24 cellular contexts compared by ENCODE assay signal in genomic region chr21:31647650-31648049, GRCh38. TPM values are rescaled to one million over a fixed set of nuclear protein-coding genes. Genes with fewer than 3 reads are reported as not detected.
DNase-seq lines count a peak whose midpoint lies in the region; ATAC-seq and TF ChIP-seq lines count a peak whose summit lies in the region.
"Had no signal": no experiment of that assay in that cellular context is flagged by ENCODE, and none has a peak within 500 bp of the region (broad histone marks: within the 10 kb centered on the region; RNA-seq: fewer than 3 reads in every experiment).

No MANE protein-coding gene starts in this region.

- H3K9me2 ChIP-seq in hepatocyte (replicated peaks; ENCODE audit: insufficient read depth): no peaks in the 10 kb centered on the region

- no peaks in the 10 kb centered on the region for H3K27me3 Mint-ChIP-seq in activated B cell treated with CpG ODN at 0.5 μM for 24 hours

- no peak overlapping the region for H3K4me3 ChIP-seq in hepatocyte
- H3K4me3 ChIP-seq in mucosa of descending colon: no peak overlapping the region
- H3K4me3 ChIP-seq: ascending aorta, SJCRH30, stomach had no signal

- peak overlapping the region; percentile 64 for H3K4me3 Mint-ChIP-seq in activated B cell treated with CpG ODN at 0.5 μM for 24 hours
- H3K4me3 Mint-ChIP-seq: CD8-positive, alpha-beta T cell had no signal

- in situ Hi-C loops in GM13976 (cut with MboI; ENCODE audit: low sequenced_read_pairs, unreplicated experiment): no loop called here

- no peaks in the 10 kb centered on the region for H3K36me3 ChIP-seq in hepatocyte (replicated peaks; ENCODE audit: insufficient read depth, low read depth)
- no peaks in the 10 kb centered on the region for H3K36me3 ChIP-seq in mucosa of descending colon (ENCODE audit: low read depth)
- H3K36me3 ChIP-seq: ascending aorta, SJCRH30, stomach had no signal

- H3K9me3 Mint-ChIP-seq in activated B cell treated with CpG ODN at 0.5 μM for 24 hours: peaks cover 6% of the 10 kb centered on the region

- POLR2A ChIA-PET in activated B cell treated with CpG ODN at 0.5 μM for 24 hours (lab: Charles Lee): no interaction called here

- H3K79me2 ChIP-seq in hepatocyte: no peaks in the 10 kb centered on the region

- DNase-seq in GM13976 (ENCODE audit: low spot score): peak; percentile 58
- peak; percentile 58 for DNase-seq in GM20000 (ENCODE audit: low spot score)
- no peak for DNase-seq in activated B cell treated with CpG ODN at 0.5 μM for 24 hours
- DNase-seq in hepatocyte (ENCODE audit: low spot score): no peak
- no peak for DNase-seq in activated gamma-delta T cell treated with Interleukin-2 at 50 U/mL for 16 hours
- DNase-seq in activated CD4-positive, alpha-beta T cell treated with anti-CD3 and anti-CD28 coated beads, Interleukin-2, amount 50 U/mL, for 4 hours: no peak
- no peak for DNase-seq in mucosa of descending colon
- DNase-seq: ACHN; activated CD8-positive, alpha-beta memory T cell treated with anti-CD3 and anti-CD28 coated beads, Interleukin-2, amount 50 U/mL, for 48 hours; activated naive CD4-positive, alpha-beta T cell treated with Interleukin-2 at 50 U/mL for 16 hours; CD8-positive, alpha-beta T cell; DND-41; foreskin fibroblast; left ventricle myocardium superior; NCI-H1694 treated with DMSO at 0.1 percent for 48 hours; NCI-H446 treated with DMSO at 0.1 percent for 48 hours; OCI-M1; right cardiac atrium; SJCRH30; stomach; T-helper 9 cell had no signal

- H3K27me3 ChIP-seq in hepatocyte: no peaks in the 10 kb centered on the region
- H3K27me3 ChIP-seq: ascending aorta, SJCRH30, stomach had no signal

- H3K9me3 ChIP-seq in hepatocyte (ENCODE audit: low read depth) (no peaks in the 10 kb centered on the region), mucosa of descending colon (no peaks in the 10 kb centered on the region)
- H3K9me3 ChIP-seq: ascending aorta, SJCRH30, stomach had no signal

- no peak overlapping the region for H3K27ac Mint-ChIP-seq in activated B cell treated with CpG ODN at 0.5 μM for 24 hours
- H3K27ac Mint-ChIP-seq: CD8-positive, alpha-beta T cell had no signal

- peak; percentile 81 for ATAC-seq in HG02798 (IDR thresholded peaks at IDR 0.05; ENCODE audit: poor library complexity, unreplicated experiment)
- ATAC-seq in activated B cell treated with CpG ODN at 0.5 μM for 24 hours (ENCODE audit: low read depth): peak; percentile 14
- ATAC-seq in mucosa of descending colon: no peak
- ATAC-seq: CD8-positive, alpha-beta T cell; HCT116; left ventricle myocardium superior; right cardiac atrium had no signal

- H3K36me3 Mint-ChIP-seq in activated B cell treated with CpG ODN at 0.5 μM for 24 hours (ENCODE audit: low read depth): no peaks in the 10 kb centered on the region
- H3K36me3 Mint-ChIP-seq: CD8-positive, alpha-beta T cell had no signal

- CTCF ChIA-PET in activated B cell treated with CpG ODN at 0.5 μM for 24 hours (lab: Charles Lee): no interaction called here

- peaks cover 11% of the 10 kb centered on the region for H3K4me1 Mint-ChIP-seq in activated B cell treated with CpG ODN at 0.5 μM for 24 hours

- H4K20me1 ChIP-seq in hepatocyte (ENCODE audit: insufficient read depth, poor library complexity, severe bottlenecking): no peaks in the 10 kb centered on the region

- no peak overlapping the region for H2AFZ ChIP-seq in hepatocyte

- intact Hi-C loops in activated B cell treated with CpG ODN at 0.5 μM for 24 hours (cut with micrococcal nuclease): loop anchor here (2.0 kb wide), 1 partner anchor 631 kb away; the partner anchor contains the start of gene MIS18A
- intact Hi-C loops in mucosa of descending colon (cut with DNase I, micrococcal nuclease): no loop called here

- TF ChIP-seq CTCF in GM13976 (IDR thresholded peaks at IDR 0.05; ENCODE audit: borderline replicate concordance, control extremely low read depth, extremely low read depth, insufficient read depth, missing control alignments): no peak
- no peak for TF ChIP-seq CTCF in GM20000 (IDR thresholded peaks at IDR 0.05; ENCODE audit: extremely low read depth, missing control alignments)
- no peak for TF ChIP-seq CTCF in activated B cell treated with CpG ODN at 0.5 μM for 24 hours (IDR thresholded peaks at IDR 0.05)
- TF ChIP-seq CTCF in hepatocyte (IDR thresholded peaks at IDR 0.05; ENCODE audit: poor library complexity): no peak
- no peak for TF ChIP-seq CTCF in mucosa of descending colon (IDR thresholded peaks at IDR 0.05)

- H3K4me1 ChIP-seq in hepatocyte (ENCODE audit: insufficient read depth): no peaks in the 10 kb centered on the region
- H3K4me1 ChIP-seq in mucosa of descending colon (ENCODE audit: low read depth): peaks cover 5% of the 10 kb centered on the region
- H3K4me1 ChIP-seq: ascending aorta, SJCRH30 had no signal

- WGBS in hepatocyte (ENCODE audit: low lambda C conversion rate, missing lambda C conversion rate): 92% methylated on average over 3 of the region's 3 CpGs

- H3K27ac ChIP-seq in hepatocyte: no peak overlapping the region
- H3K27ac ChIP-seq: ascending aorta, SJCRH30, stomach had no signal

- H3K4me2 ChIP-seq in hepatocyte: no peak overlapping the region

RNA-seq across cellular contexts. Expression of gene SOD1, which starts 11.8 kb away (rescaled TPM):
- 107 and 131 TPM in 2 replicates for total RNA-seq in activated B cell treated with CpG ODN at 0.5 μM for 24 hours
- 167 and 195 TPM in 2 replicates for total RNA-seq in hepatocyte
- 219 and 260 TPM in 2 replicates for polyA plus RNA-seq in hepatocyte
- 100 to 1,000 TPM; 268 to 384 (median 269) TPM for total RNA-seq in mucosa of descending colon

Comparison
In these comparisons a context has a peak if more than half of its experiments do, and no peak if none do; other contexts are left out.
1. DNase-seq: peak in GM13976 (single experiment) and GM20000 (single experiment); none in activated B cell treated with CpG ODN at 0.5 μM for 24 hours (single experiment), hepatocyte (single experiment), activated gamma-delta T cell treated with Interleukin-2 at 50 U/mL for 16 hours (single experiment), activated CD4-positive, alpha-beta T cell treated with anti-CD3 and anti-CD28 coated beads, Interleukin-2, amount 50 U/mL, for 4 hours (0 of 2) and mucosa of descending colon (0 of 3).